Comparison of ENCODE assay signal across 8 cellular contexts in genomic region chr4:74157116-74157742, GRCh38. TPM values are rescaled to one million over a fixed set of nuclear protein-coding genes. Genes with fewer than 3 reads are reported as not detected.
A peak's percentile ranks its signal among the peaks of the same experiment; 100 is the strongest.
DNase-seq lines count a peak whose midpoint lies in the region; ATAC-seq and TF ChIP-seq lines count a peak whose summit lies in the region.

No MANE protein-coding gene starts in this region.

- H3K4me1 ChIP-seq in Loucy (ENCODE audit: insufficient read depth, low read length, poor library complexity, severe bottlenecking) (peaks cover 41% of the 10 kb centered on the region), colonic mucosa (no peaks in the 10 kb centered on the region), muscle layer of colon (ENCODE audit: insufficient read depth, low read length) (peaks cover 24% of the 10 kb centered on the region)

- no peaks in the 10 kb centered on the region for H3K27me3 Mint-ChIP-seq in CD4-positive, alpha-beta T cell

- no peak for DNase-seq in CD4-positive, alpha-beta T cell
- DNase-seq in colonic mucosa (no peak), NCI-H526 (lab: John Stamatoyannopoulos, UW) (no peak), NCI-H345 treated with DMSO at 0.1 percent for 48 hours (lab: John Stamatoyannopoulos, UW; ENCODE audit: unreplicated experiment) (no peak)

- intact Hi-C loops in CD4-positive, alpha-beta T cell (cut with DNase I, micrococcal nuclease) = loop anchor here in 1 of 2 experiments (5.0 kb wide), 1 partner anchor 900 kb away; the partner anchor contains the start of gene ANKRD17
- intact Hi-C loops in colonic mucosa (cut with DNase I) = no loop called here

- TF ChIP-seq CTCF in CD4-positive, alpha-beta T cell (IDR thresholded peaks at IDR 0.05) = no peak
- no peak for TF ChIP-seq CTCF in Loucy (conservative IDR thresholded peaks at IDR 0.05; ENCODE audit: low read length)
- TF ChIP-seq CTCF in colonic mucosa (IDR thresholded peaks at IDR 0.05) = no peak

- H3K36me3 ChIP-seq in Loucy (ENCODE audit: insufficient read depth, low read length) = no peaks in the 10 kb centered on the region
- no peaks in the 10 kb centered on the region for H3K36me3 ChIP-seq in colonic mucosa
- H3K36me3 ChIP-seq in muscle layer of colon (ENCODE audit: insufficient read depth, low read length) = no peaks in the 10 kb centered on the region

- H2AFZ ChIP-seq in Loucy (ENCODE audit: low read length) = peak overlapping the region; percentile 86

- H3F3A ChIP-seq in Loucy (ENCODE audit: low read depth) = no peaks in the 10 kb centered on the region; the same call in 1 of the 2 replicates

- H3K9ac ChIP-seq in Loucy (ENCODE audit: low read depth, low read length, poor library complexity, severe bottlenecking) (peak overlapping the region; percentile 82), colonic mucosa (ENCODE audit: low read depth in 2 of 2, low read length in 2 of 2) (peak overlapping the region; percentile 74 to 78), muscle layer of colon (ENCODE audit: low read length) (peak overlapping the region; percentile 81)

- no peak for ATAC-seq in CD4-positive, alpha-beta T cell (ENCODE audit: poor library complexity)
- ATAC-seq in GM21529 (IDR thresholded peaks at IDR 0.05; ENCODE audit: unreplicated experiment) = no peak
- no peak for ATAC-seq in HG03469 (IDR thresholded peaks at IDR 0.05; ENCODE audit: unreplicated experiment)

- H3K27ac ChIP-seq in CD4-positive, alpha-beta T cell (ENCODE audit: low read depth, low read length) = no peak overlapping the region
- H3K27ac ChIP-seq in colonic mucosa (peak overlapping the region; percentile 87), muscle layer of colon (ENCODE audit: low read depth, low read length) (peak overlapping the region; percentile 82)

- CTCF ChIA-PET in CD4-positive, alpha-beta T cell (lab: Charles Lee) = no interaction called here

- peak overlapping the region; percentile 87 for H3K27ac Mint-ChIP-seq in CD4-positive, alpha-beta T cell

- no peaks in the 10 kb centered on the region for H3K9me2 ChIP-seq in Loucy (replicated peaks; ENCODE audit: low read depth, low read length)

- H3K9me3 ChIP-seq in CD4-positive, alpha-beta T cell (ENCODE audit: control insufficient read depth, low read length) = no peaks in the 10 kb centered on the region
- H3K9me3 ChIP-seq in Loucy (ENCODE audit: insufficient read depth, low read depth, low read length) (no peaks in the 10 kb centered on the region), colonic mucosa (no peaks in the 10 kb centered on the region), muscle layer of colon (ENCODE audit: low read length) (no peaks in the 10 kb centered on the region)

- H3K36me3 Mint-ChIP-seq in CD4-positive, alpha-beta T cell (ENCODE audit: low read depth) = peaks cover 32% of the 10 kb centered on the region

- H3K9me3 Mint-ChIP-seq in CD4-positive, alpha-beta T cell = no peaks in the 10 kb centered on the region

- peak overlapping the region; percentile 81 for H3K4me3 Mint-ChIP-seq in CD4-positive, alpha-beta T cell

- H3K4me3 ChIP-seq in Loucy (ENCODE audit: low read length, poor library complexity, severe bottlenecking) = peak overlapping the region; percentile 89
- H3K4me3 ChIP-seq in colonic mucosa = peak overlapping the region; percentile 45
- peak overlapping the region; percentile 56 to 79 for H3K4me3 ChIP-seq in muscle layer of colon (ENCODE audit: low read depth in 1 of 2, low read length in 2 of 2)

- no peaks in the 10 kb centered on the region for H3K27me3 ChIP-seq in CD4-positive, alpha-beta T cell (ENCODE audit: control insufficient read depth, insufficient read depth, low read length)
- H3K27me3 ChIP-seq in Loucy (ENCODE audit: insufficient read depth, low read length, poor library complexity, severe bottlenecking) (no peaks in the 10 kb centered on the region), colonic mucosa (no peaks in the 10 kb centered on the region), muscle layer of colon (ENCODE audit: control insufficient read depth in 1 of 2, insufficient read depth in 2 of 2, low read length in 2 of 2) (no peaks in the 10 kb centered on the region)

- peak overlapping the region; percentile 91 for H3K4me2 ChIP-seq in Loucy (ENCODE audit: low read depth, low read length, poor library complexity, severe bottlenecking)

- H4K20me1 ChIP-seq in Loucy (ENCODE audit: insufficient read depth, low read length, poor library complexity, severe bottlenecking) = peaks cover 20% of the 10 kb centered on the region

- H3K79me2 ChIP-seq in Loucy (ENCODE audit: insufficient read depth, low read length) = peaks cover 52% of the 10 kb centered on the region

- peaks cover 27% of the 10 kb centered on the region for H3K4me1 Mint-ChIP-seq in CD4-positive, alpha-beta T cell (ENCODE audit: low read depth)

- POLR2A ChIA-PET in CD4-positive, alpha-beta T cell (lab: Charles Lee) = no interaction called here

RNA-seq across cellular contexts. Expression of gene MTHFD2L, which starts 0.7 kb away (rescaled TPM):
- total RNA-seq in CD4-positive, alpha-beta T cell = 10 to 100 TPM; 13.7 to 14.4 TPM
- total RNA-seq in colonic mucosa = 10 to 100 TPM in 1 of 2 donors, 1 to 10 TPM in 1; 9.5 to 12.6 TPM

RNA-seq across cellular contexts. Expression of gene CXCL2, which starts 58.2 kb away (rescaled TPM):
- total RNA-seq in CD4-positive, alpha-beta T cell = 1 to 10 TPM; 3.4 to 3.8 TPM
- 1 to 10 TPM; 7.5 TPM for total RNA-seq in colonic mucosa
